ENCODE assay signal across 9 cellular contexts in genomic region chr19:50669319-50670101, GRCh38. TPM values are rescaled to one million over a fixed set of nuclear protein-coding genes. Genes with fewer than 3 reads are reported as not detected.
DNase-seq lines count a peak whose midpoint lies in the region; ATAC-seq and TF ChIP-seq lines count a peak whose summit lies in the region.
"Had no signal": no experiment of that assay in that cellular context is flagged by ENCODE, and none has a peak within 500 bp of the region (broad histone marks: within the 10 kb centered on the region; RNA-seq: fewer than 3 reads in every experiment).

No MANE protein-coding gene starts in this region.

- peaks cover 4 to 99% (median 56%) of the 10 kb centered on the region in 7 donors for H3K27me3 ChIP-seq in spleen (replicated peaks in 1 of 7)

- TF ChIP-seq CTCF in activated CD8-positive, alpha-beta T cell treated with anti-CD3 and anti-CD28 coated beads for 36 hours (IDR thresholded peaks at IDR 0.05): peak; percentile 87
- TF ChIP-seq CTCF in fibroblast of pulmonary artery (IDR thresholded peaks at IDR 0.05; ENCODE audit: low read length, missing control alignments) (peak; percentile 88), spleen (IDR thresholded peaks at IDR 0.05 in 8 of 11, conservative IDR thresholded peaks at IDR 0.05 in 3 of 11) (peak; percentile 18 to 79 (median 64))

- peaks cover 0 to 1% (median 0%) of the 10 kb centered on the region in 8 donors for H3K9me3 ChIP-seq in spleen

- no peak overlapping the region for H3K27ac Mint-ChIP-seq in activated CD8-positive, alpha-beta T cell treated with anti-CD3 and anti-CD28 coated beads for 36 hours
- H3K27ac Mint-ChIP-seq: T-helper 1 cell treated with Interleukin-12 subunit alpha and Interleukin-12 subunit beta and Interleukin-4 antibody, amounts not matched to agents 30 μg/mL and 1 μg/mL, for 36 hours had no signal

- DNase-seq in DMS 273 (lab: John Stamatoyannopoulos, UW; ENCODE audit: unreplicated experiment): peak; percentile 39
- DNase-seq in DMS 273 treated with DMSO at 0.1 percent for 48 hours (lab: John Stamatoyannopoulos, UW): no peak
- DNase-seq in LoVo (ENCODE audit: low spot score): peak; percentile 9
- DNase-seq in activated CD8-positive, alpha-beta T cell treated with anti-CD3 and anti-CD28 coated beads for 36 hours: peak; percentile 57
- DNase-seq in fibroblast of pulmonary artery (ENCODE audit: low read depth): peak; percentile 54
- DNase-seq in spleen: no peak

- H3K4me3 ChIP-seq in fibroblast of pulmonary artery (replicated peaks; ENCODE audit: low read depth, low read length) (no peak overlapping the region), spleen (no peak overlapping the region)

- H3K27ac ChIP-seq in spleen: no peak overlapping the region

- POLR2A ChIA-PET in activated CD8-positive, alpha-beta T cell treated with anti-CD3 and anti-CD28 coated beads for 36 hours (lab: Charles Lee): no interaction called here

- TF ChIP-seq POLR2A in spleen (IDR thresholded peaks at IDR 0.05): no peak

- ATAC-seq in activated CD8-positive, alpha-beta T cell treated with anti-CD3 and anti-CD28 coated beads for 36 hours: peak; percentile 37
- ATAC-seq in HG03135 (IDR thresholded peaks at IDR 0.05; ENCODE audit: unreplicated experiment): no peak
- no peak for ATAC-seq in GM21786 (IDR thresholded peaks at IDR 0.05; ENCODE audit: unreplicated experiment)

- no peaks in the 10 kb centered on the region for H3K4me1 Mint-ChIP-seq in activated CD8-positive, alpha-beta T cell treated with anti-CD3 and anti-CD28 coated beads for 36 hours (ENCODE audit: low read depth)

- no peak overlapping the region for H3K4me3 Mint-ChIP-seq in activated CD8-positive, alpha-beta T cell treated with anti-CD3 and anti-CD28 coated beads for 36 hours
- H3K4me3 Mint-ChIP-seq: T-helper 1 cell treated with Interleukin-12 subunit alpha and Interleukin-12 subunit beta and Interleukin-4 antibody, amounts not matched to agents 30 μg/mL and 1 μg/mL, for 36 hours had no signal

- intact Hi-C loops in activated CD8-positive, alpha-beta T cell treated with anti-CD3 and anti-CD28 coated beads for 36 hours (cut with micrococcal nuclease): no loop called here
- intact Hi-C loops in spleen (cut with DNase I; ENCODE audit: low total_unique reads): no loop called here

- no peaks in the 10 kb centered on the region for H3K9me3 Mint-ChIP-seq in activated CD8-positive, alpha-beta T cell treated with anti-CD3 and anti-CD28 coated beads for 36 hours
- H3K9me3 Mint-ChIP-seq: T-helper 1 cell treated with Interleukin-12 subunit alpha and Interleukin-12 subunit beta and Interleukin-4 antibody, amounts not matched to agents 30 μg/mL and 1 μg/mL, for 36 hours had no signal

- H3K4me1 ChIP-seq in spleen: peaks cover 0 to 24% (median 7%) of the 10 kb centered on the region in 6 donors

- CTCF ChIA-PET in activated CD8-positive, alpha-beta T cell treated with anti-CD3 and anti-CD28 coated beads for 36 hours (lab: Charles Lee): interaction anchor here (0.6 to 2.2 kb wide), 15 partner anchors 9 to 312 kb away, joined by 3 to 6 read pairs (median 3); no protein-coding TSS in a partner anchor

- peaks cover 43% of the 10 kb centered on the region for H3K27me3 Mint-ChIP-seq in activated CD8-positive, alpha-beta T cell treated with anti-CD3 and anti-CD28 coated beads for 36 hours

- no peaks in the 10 kb centered on the region for H3K36me3 Mint-ChIP-seq in activated CD8-positive, alpha-beta T cell treated with anti-CD3 and anti-CD28 coated beads for 36 hours (ENCODE audit: low read depth)

- 40 to 47% (median 43%) methylated on average over 19 to 23 of the region's 23 CpGs for WGBS in spleen, 5 donors

- no peaks in the 10 kb centered on the region for H3K36me3 ChIP-seq in spleen

RNA-seq across cellular contexts. Expression of gene C19orf81, which starts 20.3 kb away (rescaled TPM):
- total RNA-seq in activated CD8-positive, alpha-beta T cell treated with anti-CD3 and anti-CD28 coated beads for 36 hours: 1 to 10 TPM; 1.5 to 3.2 TPM
- total RNA-seq in spleen: not detected
- not detected for polyA plus RNA-seq in spleen

RNA-seq across cellular contexts. Expression of gene SYT3, which starts 29.8 kb away (rescaled TPM):
- total RNA-seq in activated CD8-positive, alpha-beta T cell treated with anti-CD3 and anti-CD28 coated beads for 36 hours: not detected
- under 1 TPM in 3 of 7 donors, not detected in 4; 0.28 to 0.51 (median 0.32) TPM for total RNA-seq in spleen
- under 1 TPM; 0.02 to 0.20 (median 0.06) TPM for polyA plus RNA-seq in spleen

RNA-seq across cellular contexts. Expression of gene SHANK1, which starts 50.1 kb away (rescaled TPM):
- total RNA-seq in activated CD8-positive, alpha-beta T cell treated with anti-CD3 and anti-CD28 coated beads for 36 hours: under 1 TPM in 1 of 2 experiments, not detected in 1; 0.25 TPM
- 1 to 10 TPM in 2 of 7 donors, under 1 TPM in 4, not detected in 1; 0.14 to 1.8 (median 0.61) TPM for total RNA-seq in spleen
- polyA plus RNA-seq in spleen: under 1 TPM in 2 of 3 donors, not detected in 1; 0.07 to 0.32 TPM

RNA-seq across cellular contexts. Expression of gene CLEC11A, which starts 53.7 kb away (rescaled TPM):
- 1 to 10 TPM; 2.2 to 2.7 TPM for total RNA-seq in activated CD8-positive, alpha-beta T cell treated with anti-CD3 and anti-CD28 coated beads for 36 hours
- total RNA-seq in spleen: 10 to 100 TPM in 1 of 7 donors, 1 to 10 TPM in 6; 6.2 to 10.7 (median 9.0) TPM
- polyA plus RNA-seq in spleen: 1 to 10 TPM; 8.7 to 9.0 (median 8.9) TPM

Comparison
In these comparisons a context has a peak if more than half of its experiments do, and no peak if none do; other contexts are left out.
1. DNase-seq: peak in DMS 273 (single experiment), LoVo (single experiment), activated CD8-positive, alpha-beta T cell treated with anti-CD3 and anti-CD28 coated beads for 36 hours (single experiment) and fibroblast of pulmonary artery (single experiment); none in DMS 273 treated with DMSO at 0.1 percent for 48 hours (single experiment) and spleen (single experiment).
2. Peak in every context shown above with its lines, with median percentiles within 50 percentile points of each other: CTCF ChIP-seq.